Comparison of ENCODE assay signal across 1 cellular context in genomic region chr11:14101388-14101787, GRCh38.
TF ChIP-seq lines count a peak whose summit lies in the region.

No MANE protein-coding gene starts in this region.

TF ChIP-seq in endothelial cell of umbilical vein, 7 proteins besides CTCF, POLR2A, EP300 and RAD21 (continued from another document):
- no peak for TF ChIP-seq MAX (IDR thresholded peaks at IDR 0.05; ENCODE audit: insufficient read depth, insufficient read length)
